Comparison of ENCODE assay signal across 10 cellular contexts in the genomic region with DNA sequence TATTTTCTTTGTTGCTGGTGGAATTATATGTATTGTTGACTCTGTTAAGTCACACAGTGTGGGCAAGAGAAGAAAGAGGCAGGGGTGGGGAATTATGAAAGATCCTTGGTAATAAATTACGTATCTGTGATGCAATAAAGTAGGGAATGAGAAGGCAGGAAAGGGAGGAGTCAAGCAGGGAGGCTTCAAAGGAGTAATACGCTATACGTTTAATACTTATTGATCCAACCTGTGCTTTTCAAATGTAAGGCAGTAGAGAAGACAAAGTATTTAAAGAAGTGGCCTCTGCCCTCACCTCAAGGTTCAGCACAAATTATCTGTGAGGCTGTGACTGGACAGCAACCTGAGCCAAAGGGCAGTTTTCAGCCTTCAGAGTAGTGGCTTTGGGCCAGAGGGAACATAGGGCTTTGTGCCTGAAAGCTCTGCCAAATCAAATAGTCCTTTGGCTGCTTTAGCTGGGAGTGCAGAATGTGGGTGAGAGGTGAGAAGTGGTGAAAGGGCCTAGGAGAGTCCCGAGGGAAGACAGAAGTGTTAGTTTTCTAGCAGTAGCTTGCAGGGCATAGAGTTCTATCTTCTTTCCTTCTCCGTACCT. TPM values are rescaled to one million over a fixed set of nuclear protein-coding genes. Genes with fewer than 3 reads are reported as not detected.
DNase-seq lines count a peak whose midpoint lies in the region; ATAC-seq and TF ChIP-seq lines count a peak whose summit lies in the region.
"Had no signal": no experiment of that assay in that cellular context is flagged by ENCODE, and none has a peak within 500 bp of the region (broad histone marks: within the 10 kb centered on the region; RNA-seq: fewer than 3 reads in every experiment).

No MANE protein-coding gene starts in this region.

- H3K9ac ChIP-seq in PC-3 (ENCODE audit: low read length) (no peak overlapping the region), fibroblast of lung (ENCODE audit: insufficient read depth, low read length) (no peak overlapping the region)

- H3K27me3 ChIP-seq in PC-3 (ENCODE audit: low read length): no peaks in the 10 kb centered on the region
- H3K27me3 ChIP-seq in fibroblast of lung (ENCODE audit: control insufficient read depth, insufficient read depth, low read length): no peaks in the 10 kb centered on the region
- no peaks in the 10 kb centered on the region for H3K27me3 ChIP-seq in ovary

- 28 to 34% (median 29%) methylated on average over 5 of the region's 5 CpGs for WGBS in ovary, 3 donors

- no peaks in the 10 kb centered on the region for H3K9me2 ChIP-seq in PC-3 (replicated peaks; ENCODE audit: low read length)

- H3K4me2 ChIP-seq in PC-3 (ENCODE audit: low read length) (peak overlapping the region; percentile 54), fibroblast of lung (ENCODE audit: extremely low read depth, insufficient read depth, low read length) (peak overlapping the region; percentile 15)

- peaks cover 6% of the 10 kb centered on the region; the same call in 1 of the 2 replicates for H3K36me3 ChIP-seq in PC-3 (ENCODE audit: low read depth, low read length)
- no peaks in the 10 kb centered on the region for H3K36me3 ChIP-seq in fibroblast of lung (ENCODE audit: control insufficient read depth, insufficient read depth, low read length)
- no peaks in the 10 kb centered on the region for H3K36me3 ChIP-seq in ovary

- TF ChIP-seq POLR2A in ovary (IDR thresholded peaks at IDR 0.05): no peak

- no peaks in the 10 kb centered on the region for H3F3A ChIP-seq in PC-3 (ENCODE audit: low read length, unreplicated experiment)

- H4K20me1 ChIP-seq in PC-3 (ENCODE audit: low read length) (no peaks in the 10 kb centered on the region), fibroblast of lung (ENCODE audit: control insufficient read depth, extremely low read depth, insufficient read depth, low read length) (no peaks in the 10 kb centered on the region)

- H3K9me3 ChIP-seq in PC-3 (ENCODE audit: low read length) (no peaks in the 10 kb centered on the region), fibroblast of lung (ENCODE audit: control insufficient read depth, insufficient read depth, low read depth, low read length) (no peaks in the 10 kb centered on the region), ovary (no peaks in the 10 kb centered on the region)

- H3K79me2 ChIP-seq in PC-3 (ENCODE audit: low read length) (no peaks in the 10 kb centered on the region), fibroblast of lung (ENCODE audit: control insufficient read depth, insufficient read depth, low read length) (no peaks in the 10 kb centered on the region)

- no peak for TF ChIP-seq EP300 in ovary (IDR thresholded peaks at IDR 0.05)

- CTCF ChIA-PET in PC-3 (lab: Charles Lee): no interaction called here

- peak; percentile 89 for ATAC-seq in PC-3
- no peak for ATAC-seq in HG03342 (IDR thresholded peaks at IDR 0.05; ENCODE audit: unreplicated experiment)

- no TSS peak for BruUV-seq in PC-3 (replicated peaks; lab: Mats Ljungman, UMichigan)

- intact Hi-C loops in PC-3 (cut with micrococcal nuclease) (loop anchor here (1.0 kb wide), 1 partner anchor 17 kb away; no protein-coding TSS in a partner anchor), ovary (cut with DNase I) (no loop called here)

- no peak overlapping the region for H2AFZ ChIP-seq in PC-3 (ENCODE audit: low read length)
- H2AFZ ChIP-seq in fibroblast of lung (ENCODE audit: low read length): no peak overlapping the region

- POLR2A ChIA-PET in PC-3 (lab: Charles Lee; ENCODE audit: unreplicated experiment): no interaction called here

- H3K27ac ChIP-seq in PC-3 (ENCODE audit: low read length): peak overlapping the region; percentile 54
- no peak overlapping the region for H3K27ac ChIP-seq in fibroblast of lung (ENCODE audit: insufficient read depth, low read length)
- H3K27ac ChIP-seq in ovary: peak overlapping the region; percentile 30 to 80

- H3K4me1 ChIP-seq in PC-3 (ENCODE audit: insufficient read depth, low read length) (peaks cover 24% of the 10 kb centered on the region), fibroblast of lung (ENCODE audit: control insufficient read depth, extremely low read depth, insufficient read depth, low read length) (no peaks in the 10 kb centered on the region), ovary (ENCODE audit: insufficient read depth) (peaks cover 15% of the 10 kb centered on the region)

- DNase-seq in AG10803 (ENCODE audit: low read depth) (peak; percentile 84), PC-3 (peak; percentile 90), fibroblast of lung (ENCODE audit: low read depth in 2 of 2) (peak; percentile 69 to 97), ovary (peak; percentile 74 to 86 (median 78)), DMS114 treated with DMSO at 0.1 percent for 48 hours (lab: John Stamatoyannopoulos, UW; ENCODE audit: unreplicated experiment) (no peak), NCI-H2081 (lab: John Stamatoyannopoulos, UW) (no peak)
- DNase-seq in activated CD8-positive, alpha-beta memory T cell treated with anti-CD3 and anti-CD28 coated beads for 24 hours: no peak
- DNase-seq: amniotic stem cell, NCI-H2171 treated with DMSO at 0.1 percent for 48 hours had no signal

- TF ChIP-seq CTCF in AG10803 (conservative IDR thresholded peaks at IDR 0.05; ENCODE audit: low read length) (no peak), PC-3 (conservative IDR thresholded peaks at IDR 0.05; ENCODE audit: low read depth, low read length) (no peak), fibroblast of lung (conservative IDR thresholded peaks at IDR 0.05 in 1 of 2, IDR thresholded peaks at IDR 0.05 in 1 of 2; ENCODE audit: low read depth in 1 of 2, low read length in 2 of 2) (no peak), ovary (IDR thresholded peaks at IDR 0.05) (no peak)

- H3K4me3 ChIP-seq in AG10803 (ENCODE audit: low read length) (no peak overlapping the region), PC-3 (ENCODE audit: low read length) (no peak overlapping the region), fibroblast of lung (replicated peaks in 1 of 4; ENCODE audit: control extremely low read depth in 1 of 4, insufficient read depth in 1 of 4, low read depth in 3 of 4, low read length in 4 of 4) (no peak overlapping the region), ovary (no peak overlapping the region)

RNA-seq across cellular contexts. Expression of a gene that starts 1.2 kb away (rescaled TPM):
- total RNA-seq in PC-3 (2014; rRNA removed) (1.0 and 1.3 TPM in 2 replicates), fibroblast of lung (0.50 and 0.51 TPM in 2 replicates), ovary (1 to 10 TPM in 5 of 7 donors, under 1 TPM in 2; 0.82 to 4.6 (median 1.0) TPM)
- polyA plus RNA-seq in fibroblast of lung (0.02 and 0.06 TPM in 2 replicates), ovary (1 to 10 TPM; 1.2 to 5.4 TPM)
- polyA plus RNA-seq in fibroblast of lung (2012): not detected in 2 replicates
- not detected in 2 replicates for polyA minus RNA-seq in fibroblast of lung (ENCODE audit: low replicate concordance)

RNA-seq across cellular contexts. Expression of a gene that starts 10.2 kb away (rescaled TPM):
- total RNA-seq in PC-3 (2014; rRNA removed): 7.8 and 9.7 TPM in 2 replicates
- 11.7 and 15.9 TPM in 2 replicates for total RNA-seq in fibroblast of lung
- 4.0 and 6.6 TPM in 2 replicates for polyA plus RNA-seq in fibroblast of lung
- 3.4 and 5.0 TPM in 2 replicates for polyA plus RNA-seq in fibroblast of lung (2012)
- 0.37 and 6.0 TPM in 2 replicates for polyA minus RNA-seq in fibroblast of lung (ENCODE audit: low replicate concordance)
- 10 to 100 TPM; 10.9 to 17.6 (median 12.3) TPM for total RNA-seq in ovary
- polyA plus RNA-seq in ovary: 10 to 100 TPM; 12.6 to 15.0 TPM

RNA-seq across cellular contexts. Expression of a gene that starts 10.2 kb away (rescaled TPM):
- total RNA-seq in PC-3 (2014; rRNA removed) (0.22 TPM in 1 of 2 replicates, not detected in the other), fibroblast of lung (under 0.01 and 0.17 TPM in 2 replicates), ovary (1 to 10 TPM in 1 of 7 donors, under 1 TPM in 5, not detected in 1; 0.23 to 3.2 (median 0.48) TPM)
- polyA plus RNA-seq in fibroblast of lung (0.14 TPM in 1 of 2 replicates, not detected in the other), ovary (under 1 TPM; 0.24 to 0.33 TPM)
- polyA plus RNA-seq in fibroblast of lung (2012): 0.05 and 0.07 TPM in 2 replicates
- not detected in 2 replicates for polyA minus RNA-seq in fibroblast of lung (ENCODE audit: low replicate concordance)

RNA-seq across cellular contexts. Expression of a gene that starts 25.1 kb away (rescaled TPM):
- total RNA-seq in PC-3 (2014; rRNA removed) (18.8 and 27.2 TPM in 2 replicates), fibroblast of lung (11.4 and 11.6 TPM in 2 replicates), ovary (10 to 100 TPM in 6 of 7 donors, 1 to 10 TPM in 1; 4.3 to 16.3 (median 12.8) TPM)
- polyA plus RNA-seq in fibroblast of lung (2.9 and 3.6 TPM in 2 replicates), ovary (1 to 10 TPM; 1.5 to 9.0 TPM)
- 6.1 and 7.3 TPM in 2 replicates for polyA plus RNA-seq in fibroblast of lung (2012)
- polyA minus RNA-seq in fibroblast of lung (ENCODE audit: low replicate concordance): 2.7 and 7.0 TPM in 2 replicates

Comparison
In these comparisons a context has a peak if more than half of its experiments do, and no peak if none do; other contexts are left out.
1. DNase-seq: peak in AG10803 (single experiment), PC-3 (single experiment), fibroblast of lung (2 of 2) and ovary (5 of 5); none in DMS114 treated with DMSO at 0.1 percent for 48 hours (single experiment), activated CD8-positive, alpha-beta memory T cell treated with anti-CD3 and anti-CD28 coated beads for 24 hours (single experiment) and NCI-H2081 (0 of 2).